ENCODE assay signal across 1 cellular context in the genomic region with DNA sequence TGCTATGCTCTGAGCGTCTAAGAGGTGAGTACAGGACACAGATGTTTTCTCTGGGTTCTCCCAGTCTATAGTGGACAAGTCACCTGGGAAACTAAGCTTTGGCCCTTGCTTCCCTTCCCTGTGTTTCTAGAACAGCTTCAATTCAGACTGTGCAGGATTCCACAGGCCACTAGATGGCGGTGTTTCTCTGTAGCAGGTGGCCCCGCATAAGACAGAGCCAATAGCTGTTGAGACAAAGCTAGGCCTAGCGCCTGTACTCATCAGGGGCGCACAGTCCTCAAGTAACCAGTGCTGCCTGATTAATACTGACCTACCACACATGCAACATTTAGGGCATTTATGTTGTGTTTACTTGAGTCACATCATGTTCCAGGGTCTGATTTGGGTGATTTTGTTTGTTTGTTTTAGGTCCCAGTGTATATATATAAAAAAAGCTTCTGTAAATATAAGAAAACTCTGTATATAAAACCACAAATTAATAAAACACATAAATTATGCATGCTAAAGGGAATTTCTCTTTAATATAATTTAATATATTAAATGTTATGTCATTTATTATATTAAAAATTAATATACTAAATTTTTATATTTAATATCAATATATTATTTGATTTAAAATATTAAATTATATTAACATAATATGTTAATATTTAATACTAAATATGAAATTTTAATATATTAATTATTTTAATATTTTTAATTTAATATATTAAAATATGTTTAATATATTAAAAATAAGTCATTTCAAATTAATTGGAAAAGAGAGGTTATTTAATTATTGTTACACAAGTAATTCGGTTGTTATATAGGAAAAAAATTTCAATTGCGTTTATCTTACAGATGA.
TF ChIP-seq lines count a peak whose summit lies in the region.

No MANE protein-coding gene starts in this region.

TF ChIP-seq in K562, 482 proteins besides CTCF, POLR2A, EP300 and RAD21 (continued from another document):
- TF ChIP-seq, protein P1, sequence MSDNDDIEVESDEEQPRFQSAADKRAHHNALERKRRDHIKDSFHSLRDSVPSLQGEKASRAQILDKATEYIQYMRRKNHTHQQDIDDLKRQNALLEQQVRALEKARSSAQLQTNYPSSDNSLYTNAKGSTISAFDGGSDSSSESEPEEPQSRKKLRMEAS (CRISPR knock-in tag; IDR thresholded peaks at IDR 0.05), result no peak
- TF ChIP-seq HLTF (IDR thresholded peaks at IDR 0.05) (no peak), TFAM (CRISPR knock-in tag; conservative IDR thresholded peaks at IDR 0.05) (no peak), GATAD2A (IDR thresholded peaks at IDR 0.05) (no peak), CBX2 (IDR thresholded peaks at IDR 0.05; ENCODE audit: insufficient read depth, low read length, poor library complexity, severe bottlenecking) (no peak), ZNF830 (CRISPR knock-in tag; IDR thresholded peaks at IDR 0.05) (no peak), ZNF24 (IDR thresholded peaks at IDR 0.05) (no peak), NCOA1 (IDR thresholded peaks at IDR 0.05; ENCODE audit: low read depth) (no peak), SMC3 (conservative IDR thresholded peaks at IDR 0.05; ENCODE audit: insufficient read depth, low read depth, low read length) (peak; percentile 98), ZFP36 (IDR thresholded peaks at IDR 0.05; ENCODE audit: low read depth, low read length, partially characterized antibody) (peak; percentile 33), ZNF274 (IDR thresholded peaks at IDR 0.05; ENCODE audit: borderline replicate concordance, low read depth, low read length) (peak; percentile 56; the same call in 1 of the 2 replicates), HNRNPL (IDR thresholded peaks at IDR 0.05; ENCODE audit: low read depth, low read length) (no peak), MEF2D (tag; conservative IDR thresholded peaks at IDR 0.05; ENCODE audit: low read depth) (no peak), ZNF311 (CRISPR knock-in tag; IDR thresholded peaks at IDR 0.05) (no peak), ZNF232 (CRISPR knock-in tag; IDR thresholded peaks at IDR 0.05) (no peak), CHCHD3 (CRISPR knock-in tag; IDR thresholded peaks at IDR 0.05) (no peak), FOXK2 (conservative IDR thresholded peaks at IDR 0.05 in 1 of 2, IDR thresholded peaks at IDR 0.05 in 1 of 2; ENCODE audit: low read depth in 2 of 2) (no peak), DPF2 (IDR thresholded peaks at IDR 0.05) (no peak; the same call in 1 of the 2 replicates), TOE1 (IDR thresholded peaks at IDR 0.05; ENCODE audit: borderline replicate concordance) (peak; percentile 40; the same call in 1 of the 2 replicates), TOE1 (CRISPR knock-in tag; IDR thresholded peaks at IDR 0.05; ENCODE audit: borderline replicate concordance, low read depth) (no peak), DMBX1 (CRISPR knock-in tag; IDR thresholded peaks at IDR 0.05; ENCODE audit: borderline replicate concordance) (no peak), RBFOX2 (IDR thresholded peaks at IDR 0.05; ENCODE audit: low read depth, low read length) (no peak), CAMTA2 (CRISPR knock-in tag; conservative IDR thresholded peaks at IDR 0.05) (no peak), ZNF707 (CRISPR knock-in tag; conservative IDR thresholded peaks at IDR 0.05) (no peak), JUND (IDR thresholded peaks at IDR 0.05; ENCODE audit: borderline replicate concordance, low read depth, low read length) (peak; percentile 50; the same call in 1 of the 2 replicates), JUND (tag; IDR thresholded peaks at IDR 0.05; ENCODE audit: borderline replicate concordance, low read depth, low read length) (no peak; the same call in 2 of the 3 replicates), TEAD4 (IDR thresholded peaks at IDR 0.05; ENCODE audit: low read length) (no peak), TEAD4 (CRISPR knock-in tag; IDR thresholded peaks at IDR 0.05; ENCODE audit: borderline replicate concordance) (no peak), NR4A1 (CRISPR knock-in tag; IDR thresholded peaks at IDR 0.05) (no peak), NR4A1 (tag; IDR thresholded peaks at IDR 0.05) (no peak)
- TF ChIP-seq, protein P2, sequence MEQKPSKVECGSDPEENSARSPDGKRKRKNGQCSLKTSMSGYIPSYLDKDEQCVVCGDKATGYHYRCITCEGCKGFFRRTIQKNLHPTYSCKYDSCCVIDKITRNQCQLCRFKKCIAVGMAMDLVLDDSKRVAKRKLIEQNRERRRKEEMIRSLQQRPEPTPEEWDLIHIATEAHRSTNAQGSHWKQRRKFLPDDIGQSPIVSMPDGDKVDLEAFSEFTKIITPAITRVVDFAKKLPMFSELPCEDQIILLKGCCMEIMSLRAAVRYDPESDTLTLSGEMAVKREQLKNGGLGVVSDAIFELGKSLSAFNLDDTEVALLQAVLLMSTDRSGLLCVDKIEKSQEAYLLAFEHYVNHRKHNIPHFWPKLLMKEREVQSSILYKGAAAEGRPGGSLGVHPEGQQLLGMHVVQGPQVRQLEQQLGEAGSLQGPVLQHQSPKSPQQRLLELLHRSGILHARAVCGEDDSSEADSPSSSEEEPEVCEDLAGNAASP (IDR thresholded peaks at IDR 0.05), result no peak
- TF ChIP-seq, protein P3, sequence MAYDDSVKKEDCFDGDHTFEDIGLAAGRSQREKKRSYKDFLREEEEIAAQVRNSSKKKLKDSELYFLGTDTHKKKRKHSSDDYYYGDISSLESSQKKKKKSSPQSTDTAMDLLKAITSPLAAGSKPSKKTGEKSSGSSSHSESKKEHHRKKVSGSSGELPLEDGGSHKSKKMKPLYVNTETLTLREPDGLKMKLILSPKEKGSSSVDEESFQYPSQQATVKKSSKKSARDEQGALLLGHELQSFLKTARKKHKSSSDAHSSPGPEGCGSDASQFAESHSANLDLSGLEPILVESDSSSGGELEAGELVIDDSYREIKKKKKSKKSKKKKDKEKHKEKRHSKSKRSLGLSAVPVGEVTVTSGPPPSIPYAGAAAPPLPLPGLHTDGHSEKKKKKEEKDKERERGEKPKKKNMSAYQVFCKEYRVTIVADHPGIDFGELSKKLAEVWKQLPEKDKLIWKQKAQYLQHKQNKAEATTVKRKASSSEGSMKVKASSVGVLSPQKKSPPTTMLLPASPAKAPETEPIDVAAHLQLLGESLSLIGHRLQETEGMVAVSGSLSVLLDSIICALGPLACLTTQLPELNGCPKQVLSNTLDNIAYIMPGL (CRISPR knock-in tag; IDR thresholded peaks at IDR 0.05), result no peak
- TF ChIP-seq, protein P4, sequence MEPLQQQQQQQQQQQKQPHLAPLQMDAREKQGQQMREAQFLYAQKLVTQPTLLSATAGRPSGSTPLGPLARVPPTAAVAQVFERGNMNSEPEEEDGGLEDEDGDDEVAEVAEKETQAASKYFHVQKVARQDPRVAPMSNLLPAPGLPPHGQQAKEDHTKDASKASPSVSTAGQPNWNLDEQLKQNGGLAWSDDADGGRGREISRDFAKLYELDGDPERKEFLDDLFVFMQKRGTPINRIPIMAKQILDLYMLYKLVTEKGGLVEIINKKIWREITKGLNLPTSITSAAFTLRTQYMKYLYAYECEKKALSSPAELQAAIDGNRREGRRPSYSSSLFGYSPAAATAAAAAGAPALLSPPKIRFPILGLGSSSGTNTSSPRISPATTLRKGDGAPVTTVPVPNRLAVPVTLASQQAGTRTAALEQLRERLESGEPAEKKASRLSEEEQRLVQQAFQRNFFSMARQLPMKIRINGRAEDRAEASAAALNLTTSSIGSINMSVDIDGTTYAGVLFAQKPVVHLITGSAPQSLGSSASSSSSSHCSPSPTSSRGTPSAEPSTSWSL (CRISPR knock-in tag; IDR thresholded peaks at IDR 0.05; ENCODE audit: borderline replicate concordance), result no peak
- TF ChIP-seq, protein P5, sequence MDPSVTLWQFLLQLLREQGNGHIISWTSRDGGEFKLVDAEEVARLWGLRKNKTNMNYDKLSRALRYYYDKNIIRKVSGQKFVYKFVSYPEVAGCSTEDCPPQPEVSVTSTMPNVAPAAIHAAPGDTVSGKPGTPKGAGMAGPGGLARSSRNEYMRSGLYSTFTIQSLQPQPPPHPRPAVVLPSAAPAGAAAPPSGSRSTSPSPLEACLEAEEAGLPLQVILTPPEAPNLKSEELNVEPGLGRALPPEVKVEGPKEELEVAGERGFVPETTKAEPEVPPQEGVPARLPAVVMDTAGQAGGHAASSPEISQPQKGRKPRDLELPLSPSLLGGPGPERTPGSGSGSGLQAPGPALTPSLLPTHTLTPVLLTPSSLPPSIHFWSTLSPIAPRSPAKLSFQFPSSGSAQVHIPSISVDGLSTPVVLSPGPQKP (CRISPR knock-in tag; IDR thresholded peaks at IDR 0.05), result no peak
- TF ChIP-seq, protein P6, sequence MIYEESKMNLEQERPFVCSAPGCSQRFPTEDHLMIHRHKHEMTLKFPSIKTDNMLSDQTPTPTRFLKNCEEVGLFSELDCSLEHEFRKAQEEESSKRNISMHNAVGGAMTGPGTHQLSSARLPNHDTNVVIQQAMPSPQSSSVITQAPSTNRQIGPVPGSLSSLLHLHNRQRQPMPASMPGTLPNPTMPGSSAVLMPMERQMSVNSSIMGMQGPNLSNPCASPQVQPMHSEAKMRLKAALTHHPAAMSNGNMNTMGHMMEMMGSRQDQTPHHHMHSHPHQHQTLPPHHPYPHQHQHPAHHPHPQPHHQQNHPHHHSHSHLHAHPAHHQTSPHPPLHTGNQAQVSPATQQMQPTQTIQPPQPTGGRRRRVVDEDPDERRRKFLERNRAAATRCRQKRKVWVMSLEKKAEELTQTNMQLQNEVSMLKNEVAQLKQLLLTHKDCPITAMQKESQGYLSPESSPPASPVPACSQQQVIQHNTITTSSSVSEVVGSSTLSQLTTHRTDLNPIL (CRISPR knock-in tag; IDR thresholded peaks at IDR 0.05), result no peak
- TF ChIP-seq, protein P7, sequence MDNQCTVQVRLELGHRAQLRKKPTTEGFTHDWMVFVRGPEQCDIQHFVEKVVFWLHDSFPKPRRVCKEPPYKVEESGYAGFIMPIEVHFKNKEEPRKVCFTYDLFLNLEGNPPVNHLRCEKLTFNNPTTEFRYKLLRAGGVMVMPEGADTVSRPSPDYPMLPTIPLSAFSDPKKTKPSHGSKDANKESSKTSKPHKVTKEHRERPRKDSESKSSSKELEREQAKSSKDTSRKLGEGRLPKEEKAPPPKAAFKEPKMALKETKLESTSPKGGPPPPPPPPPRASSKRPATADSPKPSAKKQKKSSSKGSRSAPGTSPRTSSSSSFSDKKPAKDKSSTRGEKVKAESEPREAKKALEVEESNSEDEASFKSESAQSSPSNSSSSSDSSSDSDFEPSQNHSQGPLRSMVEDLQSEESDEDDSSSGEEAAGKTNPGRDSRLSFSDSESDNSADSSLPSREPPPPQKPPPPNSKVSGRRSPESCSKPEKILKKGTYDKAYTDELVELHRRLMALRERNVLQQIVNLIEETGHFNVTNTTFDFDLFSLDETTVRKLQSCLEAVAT (IDR thresholded peaks at IDR 0.05), result no peak
- TF ChIP-seq, protein P8, sequence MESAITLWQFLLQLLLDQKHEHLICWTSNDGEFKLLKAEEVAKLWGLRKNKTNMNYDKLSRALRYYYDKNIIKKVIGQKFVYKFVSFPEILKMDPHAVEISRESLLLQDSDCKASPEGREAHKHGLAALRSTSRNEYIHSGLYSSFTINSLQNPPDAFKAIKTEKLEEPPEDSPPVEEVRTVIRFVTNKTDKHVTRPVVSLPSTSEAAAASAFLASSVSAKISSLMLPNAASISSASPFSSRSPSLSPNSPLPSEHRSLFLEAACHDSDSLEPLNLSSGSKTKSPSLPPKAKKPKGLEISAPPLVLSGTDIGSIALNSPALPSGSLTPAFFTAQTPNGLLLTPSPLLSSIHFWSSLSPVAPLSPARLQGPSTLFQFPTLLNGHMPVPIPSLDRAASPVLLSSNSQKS (CRISPR knock-in tag; IDR thresholded peaks at IDR 0.05), result no peak
- TF ChIP-seq, protein P9, sequence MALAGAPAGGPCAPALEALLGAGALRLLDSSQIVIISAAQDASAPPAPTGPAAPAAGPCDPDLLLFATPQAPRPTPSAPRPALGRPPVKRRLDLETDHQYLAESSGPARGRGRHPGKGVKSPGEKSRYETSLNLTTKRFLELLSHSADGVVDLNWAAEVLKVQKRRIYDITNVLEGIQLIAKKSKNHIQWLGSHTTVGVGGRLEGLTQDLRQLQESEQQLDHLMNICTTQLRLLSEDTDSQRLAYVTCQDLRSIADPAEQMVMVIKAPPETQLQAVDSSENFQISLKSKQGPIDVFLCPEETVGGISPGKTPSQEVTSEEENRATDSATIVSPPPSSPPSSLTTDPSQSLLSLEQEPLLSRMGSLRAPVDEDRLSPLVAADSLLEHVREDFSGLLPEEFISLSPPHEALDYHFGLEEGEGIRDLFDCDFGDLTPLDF (CRISPR knock-in tag; IDR thresholded peaks at IDR 0.05), result no peak
- TF ChIP-seq, protein P10, sequence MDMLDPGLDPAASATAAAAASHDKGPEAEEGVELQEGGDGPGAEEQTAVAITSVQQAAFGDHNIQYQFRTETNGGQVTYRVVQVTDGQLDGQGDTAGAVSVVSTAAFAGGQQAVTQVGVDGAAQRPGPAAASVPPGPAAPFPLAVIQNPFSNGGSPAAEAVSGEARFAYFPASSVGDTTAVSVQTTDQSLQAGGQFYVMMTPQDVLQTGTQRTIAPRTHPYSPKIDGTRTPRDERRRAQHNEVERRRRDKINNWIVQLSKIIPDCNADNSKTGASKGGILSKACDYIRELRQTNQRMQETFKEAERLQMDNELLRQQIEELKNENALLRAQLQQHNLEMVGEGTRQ (CRISPR knock-in tag; IDR thresholded peaks at IDR 0.05), result no peak
TF ChIP-seq in K562: peak in this region for 25.
